In genomic region chr19:2049741-2050348, GRCh38 we compare ENCODE assay signal across 1 cellular context.
A peak's percentile ranks its signal among the peaks of the same experiment; 100 is the strongest.
TF ChIP-seq lines count a peak whose summit lies in the region.

No MANE protein-coding gene starts in this region.

TF ChIP-seq in HEK293, 187 proteins besides CTCF, POLR2A, EP300 and RAD21 (continued from another document):
- TF ChIP-seq ELK4 (IDR thresholded peaks at IDR 0.05; ENCODE audit: borderline replicate concordance, low read depth, low read length) (no peak), ZFHX2 (tag by site-specific recombination; conservative IDR thresholded peaks at IDR 0.05) (no peak), SP2 (tag by site-specific recombination; IDR thresholded peaks at IDR 0.05) (peak; percentile 73), ZNF423 (tag by site-specific recombination; IDR thresholded peaks at IDR 0.05) (peak; percentile 67; the same call in 1 of the 2 replicates), KLF10 (tag by site-specific recombination; IDR thresholded peaks at IDR 0.05) (peak; percentile 69), ZNF660 (tag by site-specific recombination; IDR thresholded peaks at IDR 0.05) (peak; percentile 35; the same call in 1 of the 2 replicates), ZNF26 (tag by site-specific recombination; IDR thresholded peaks at IDR 0.05) (no peak), ZNF514 (tag by site-specific recombination; IDR thresholded peaks at IDR 0.05) (no peak), KLF17 (tag by site-specific recombination; IDR thresholded peaks at IDR 0.05) (peak; percentile 95), ZNF610 (tag by site-specific recombination; IDR thresholded peaks at IDR 0.05; ENCODE audit: borderline replicate concordance) (no peak)
TF ChIP-seq in HEK293: peak in this region for 58.
